19 cellular contexts compared by ENCODE assay signal in the genomic region with DNA sequence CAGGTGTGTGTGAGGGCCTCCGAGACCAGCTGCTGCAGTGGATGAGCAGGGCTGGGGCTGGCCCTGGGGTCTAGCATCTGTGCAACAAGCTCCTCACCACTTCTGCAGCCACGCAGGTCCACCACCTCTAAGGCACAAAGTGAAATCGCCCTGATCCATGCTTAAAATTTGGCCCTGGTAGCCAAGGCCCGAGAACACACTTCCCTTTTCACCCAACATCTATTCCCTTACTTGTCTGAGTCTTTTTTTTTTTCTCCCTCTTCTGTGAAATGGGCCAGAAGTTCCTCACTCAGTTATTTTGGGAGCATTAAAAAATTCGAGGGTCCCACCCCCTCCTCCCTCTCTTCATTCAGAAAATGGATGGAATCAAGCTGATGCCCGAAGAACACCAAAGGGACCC. TPM values are rescaled to one million over a fixed set of nuclear protein-coding genes. Genes with fewer than 3 reads are reported as not detected.
"Had no signal": no experiment of that assay in that cellular context is flagged by ENCODE, and none has a peak within 500 bp of the region (broad histone marks: within the 10 kb centered on the region; RNA-seq: fewer than 3 reads in every experiment).

No MANE protein-coding gene starts in this region.

- H3K36me3 ChIP-seq: cardiac muscle cell, gastrocnemius medialis, lower lobe of right lung, suprapubic skin, upper lobe of right lung, WERI-Rb-1 had no signal

- H3K4me3 ChIP-seq: cardiac muscle cell, gastrocnemius medialis, lower lobe of right lung, suprapubic skin, upper lobe of right lung had no signal

- H3K27me3 ChIP-seq: cardiac muscle cell, gastrocnemius medialis, suprapubic skin, upper lobe of right lung had no signal

- H3K4me3 Mint-ChIP-seq: activated naive CD8-positive, alpha-beta T cell treated with anti-CD3 and anti-CD28 coated beads for 36 hours; dendritic cell treated with granulocyte-macrophage colony-stimulating factor and Interleukin-4, amounts not matched to agents 40 ng/mL and 50 ng/mL, for 4 days; natural killer cell treated with Interleukin-12 subunit alpha and Interleukin-12 subunit beta and Interleukin-15 and Interleukin-18, amount 100 ng/mL, for 72 hours; stimulated activated naive CD8-positive, alpha-beta T cell treated with anti-CD3 and anti-CD28 coated beads, Interleukin-15, Interleukin-2, amounts not matched to agents 100 ng/mL and 50 ng/mL, for 24 hours had no signal

- H3K27ac ChIP-seq: cardiac muscle cell, gastrocnemius medialis, lower lobe of right lung, suprapubic skin, upper lobe of right lung, WERI-Rb-1 had no signal

- H3K27me3 Mint-ChIP-seq: activated naive CD8-positive, alpha-beta T cell treated with anti-CD3 and anti-CD28 coated beads for 36 hours; natural killer cell treated with Interleukin-12 subunit alpha and Interleukin-12 subunit beta and Interleukin-15 and Interleukin-18, amount 100 ng/mL, for 72 hours had no signal

- DNase-seq: activated CD4-positive, alpha-beta T cell treated with anti-CD3 and anti-CD28 coated beads, Interleukin-2, amount 50 U/mL, for 48 hours; activated naive CD4-positive, alpha-beta T cell; activated naive CD8-positive, alpha-beta T cell treated with anti-CD3 and anti-CD28 coated beads for 36 hours; amniotic stem cell; effector CD8-positive, alpha-beta T cell; gastrocnemius medialis; head of caudate nucleus; lower lobe of right lung; retina; stimulated activated CD4-positive, alpha-beta T cell treated with anti-CD3 and anti-CD28 coated beads, Interleukin-12 subunit alpha, Interleukin-12 subunit beta, amount 100 ng/mL, for 4 hours; stimulated activated CD4-positive, alpha-beta T cell treated with anti-CD3 and anti-CD28 coated beads, Interleukin-2, amount 100 ng/mL, for 24 hours; upper lobe of right lung; WERI-Rb-1 had no signal

- FAIRE-seq: keratinocyte had no signal

- H3K9me3 ChIP-seq: gastrocnemius medialis, lower lobe of right lung, suprapubic skin, upper lobe of right lung had no signal

- H3K9me3 Mint-ChIP-seq: activated naive CD8-positive, alpha-beta T cell treated with anti-CD3 and anti-CD28 coated beads for 36 hours; dendritic cell treated with granulocyte-macrophage colony-stimulating factor and Interleukin-4, amounts not matched to agents 40 ng/mL and 50 ng/mL, for 4 days; natural killer cell treated with Interleukin-12 subunit alpha and Interleukin-12 subunit beta and Interleukin-15 and Interleukin-18, amount 100 ng/mL, for 72 hours; stimulated activated naive CD8-positive, alpha-beta T cell treated with anti-CD3 and anti-CD28 coated beads, Interleukin-15, Interleukin-2, amounts not matched to agents 100 ng/mL and 50 ng/mL, for 24 hours had no signal

- H3K27ac Mint-ChIP-seq: activated naive CD8-positive, alpha-beta T cell treated with anti-CD3 and anti-CD28 coated beads for 36 hours; dendritic cell treated with granulocyte-macrophage colony-stimulating factor and Interleukin-4, amounts not matched to agents 40 ng/mL and 50 ng/mL, for 4 days; stimulated activated naive CD8-positive, alpha-beta T cell treated with anti-CD3 and anti-CD28 coated beads, Interleukin-15, Interleukin-2, amounts not matched to agents 100 ng/mL and 50 ng/mL, for 24 hours had no signal

RNA-seq across cellular contexts. Expression of a gene that starts 47.9 kb away (rescaled TPM):
- total RNA-seq: activated naive CD8-positive, alpha-beta T cell treated with anti-CD3 and anti-CD28 coated beads for 36 hours had no signal
